12 cellular contexts compared by ENCODE assay signal in the genomic region with DNA sequence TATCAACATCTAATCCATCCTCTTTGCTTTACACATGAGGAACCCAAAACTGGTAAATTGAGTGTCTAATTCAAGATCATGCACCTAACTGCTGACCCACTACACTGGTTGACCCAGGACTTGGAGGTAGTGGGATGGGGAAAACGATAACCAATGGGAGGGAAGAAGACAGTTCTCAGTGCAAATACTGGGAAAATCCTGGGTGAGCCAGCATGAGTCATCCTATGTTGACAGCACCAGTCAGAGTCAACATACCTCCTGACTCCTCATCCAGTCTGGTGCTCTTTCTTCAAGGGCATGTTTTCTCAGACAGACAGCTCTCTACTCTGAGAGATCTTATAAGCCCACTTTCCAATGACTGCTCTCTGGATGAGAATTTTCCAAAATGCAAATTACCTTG.
DNase-seq lines count a peak whose midpoint lies in the region; TF ChIP-seq lines count a peak whose summit lies in the region.
"Had no signal": no experiment of that assay in that cellular context is flagged by ENCODE, and none has a peak within 500 bp of the region (broad histone marks: within the 10 kb centered on the region; RNA-seq: fewer than 3 reads in every experiment).

No MANE protein-coding gene starts in this region.

- peaks cover 13% of the 10 kb centered on the region for H3K36me3 Mint-ChIP-seq in osteocyte (ENCODE audit: unreplicated experiment)

- TF ChIP-seq CTCF in osteocyte (IDR thresholded peaks at IDR 0.05) = no peak
- TF ChIP-seq CTCF in left ventricle myocardium inferior (IDR thresholded peaks at IDR 0.05; ENCODE audit: borderline replicate concordance) = no peak
- TF ChIP-seq CTCF in stomach (IDR thresholded peaks at IDR 0.05) = no peak
- TF ChIP-seq CTCF in WERI-Rb-1 (IDR thresholded peaks at IDR 0.05; ENCODE audit: low read depth, low read length) = no peak

- TF ChIP-seq EP300 in stomach (IDR thresholded peaks at IDR 0.05) = no peak

- H3K9me3 Mint-ChIP-seq in osteocyte (ENCODE audit: unreplicated experiment) = peaks cover 47% of the 10 kb centered on the region

- peak overlapping the region; percentile 35 for H3K27ac Mint-ChIP-seq in osteocyte (ENCODE audit: unreplicated experiment)
- H3K27ac Mint-ChIP-seq: endodermal cell had no signal

- H3K4me1 ChIP-seq in GM23248 (ENCODE audit: insufficient read depth) (peaks cover 10% of the 10 kb centered on the region), left ventricle myocardium inferior (no peaks in the 10 kb centered on the region), stomach (no peaks in the 10 kb centered on the region)

- no peaks in the 10 kb centered on the region for H3K79me2 ChIP-seq in GM23248 (ENCODE audit: insufficient read depth)

- H3K4me1 Mint-ChIP-seq in osteocyte (ENCODE audit: unreplicated experiment) = peaks cover 17% of the 10 kb centered on the region

- in situ Hi-C loops in GM23248 (cut with MboI) = no loop called here

- no peak for TF ChIP-seq POLR2A in stomach (IDR thresholded peaks at IDR 0.05)

- intact Hi-C loops in left ventricle myocardium inferior (cut with micrococcal nuclease) = no loop called here
- intact Hi-C loops in stomach (cut with DNase I; ENCODE audit: low total_unique reads) = no loop called here

- H3K27me3 Mint-ChIP-seq in osteocyte (ENCODE audit: unreplicated experiment) = no peaks in the 10 kb centered on the region

- H3K9me3 ChIP-seq in GM23248 (ENCODE audit: low read depth) (no peaks in the 10 kb centered on the region), left ventricle myocardium inferior (replicated peaks) (peaks cover 65% of the 10 kb centered on the region), stomach (peaks cover 0 to 11% (median 3%) of the 10 kb centered on the region in 4 donors), WERI-Rb-1 (ENCODE audit: severe bottlenecking) (no peaks in the 10 kb centered on the region)

- no peaks in the 10 kb centered on the region for H3F3A ChIP-seq in GM23248 (ENCODE audit: insufficient read depth)

- H3K4me3 Mint-ChIP-seq in osteocyte (ENCODE audit: unreplicated experiment) = no peak overlapping the region
- H3K4me3 Mint-ChIP-seq: endodermal cell had no signal

- H3K27ac ChIP-seq in GM23248 (no peak overlapping the region), left ventricle myocardium inferior (replicated peaks) (no peak overlapping the region), stomach (no peak overlapping the region), WERI-Rb-1 (no peak overlapping the region)

- 15 to 19% methylated on average over 1 of the region's 1 CpG for WGBS in GM23248 (ENCODE audit: low coverage in 1 of 2, low lambda C conversion rate in 2 of 2, missing lambda C conversion rate in 2 of 2), 2 experiments
- WGBS in stomach, 5 donors = 0 to 54% (median 48%) methylated on average over 1 of the region's 1 CpG

- H3K4me3 ChIP-seq in GM23248 (no peak overlapping the region), left ventricle myocardium inferior (no peak overlapping the region), stomach (no peak overlapping the region), WERI-Rb-1 (ENCODE audit: low read depth, low read length) (no peak overlapping the region)

- H3K36me3 ChIP-seq in GM23248 (ENCODE audit: low read depth) (no peaks in the 10 kb centered on the region), left ventricle myocardium inferior (no peaks in the 10 kb centered on the region), stomach (no peaks in the 10 kb centered on the region), WERI-Rb-1 (no peaks in the 10 kb centered on the region)

- no peak overlapping the region for H3K4me2 ChIP-seq in GM23248 (ENCODE audit: unreplicated experiment)

- DNase-seq in GM23248 (peak; percentile 81), NCI-H226 (peak; percentile 91), dermis blood vessel endothelial cell (peak; percentile 38), osteocyte (ENCODE audit: extremely low spot score, unreplicated experiment) (no peak), left ventricle myocardium inferior (no peak), stomach (no peak), WERI-Rb-1 (no peak)
- DNase-seq: activated CD8-positive, alpha-beta memory T cell treated with anti-CD3 and anti-CD28 coated beads, Interleukin-2, amount 50 U/mL, for 4 hours; endodermal cell; NCI-H1694 treated with DMSO at 0.1 percent for 48 hours; stimulated activated CD4-positive, alpha-beta T cell treated with anti-CD3 and anti-CD28 coated beads, Interleukin-15, amount 100 ng/mL, for 24 hours; substantia nigra had no signal

- no peak overlapping the region for H2AFZ ChIP-seq in GM23248

- H3K27me3 ChIP-seq in GM23248 (replicated peaks; ENCODE audit: insufficient read depth) (no peaks in the 10 kb centered on the region; the same call in 1 of the 2 replicates), left ventricle myocardium inferior (ENCODE audit: low read depth) (no peaks in the 10 kb centered on the region), stomach (no peaks in the 10 kb centered on the region), WERI-Rb-1 (ENCODE audit: insufficient read depth, low read depth, severe bottlenecking) (no peaks in the 10 kb centered on the region)

- H3K9me2 ChIP-seq in GM23248 (ENCODE audit: insufficient read depth) = no peaks in the 10 kb centered on the region

- H3K9ac ChIP-seq in GM23248 = no peak overlapping the region

- H4K20me1 ChIP-seq in GM23248 (ENCODE audit: insufficient read depth) = no peaks in the 10 kb centered on the region

Comparison
In these comparisons a context has a peak if more than half of its experiments do, and no peak if none do; other contexts are left out.
1. DNase-seq: peak in GM23248 (single experiment), NCI-H226 (single experiment) and dermis blood vessel endothelial cell (single experiment); none in osteocyte (single experiment), left ventricle myocardium inferior (single experiment), stomach (single experiment) and WERI-Rb-1 (single experiment).